Comparison of ENCODE assay signal across 9 cellular contexts in the genomic region with DNA sequence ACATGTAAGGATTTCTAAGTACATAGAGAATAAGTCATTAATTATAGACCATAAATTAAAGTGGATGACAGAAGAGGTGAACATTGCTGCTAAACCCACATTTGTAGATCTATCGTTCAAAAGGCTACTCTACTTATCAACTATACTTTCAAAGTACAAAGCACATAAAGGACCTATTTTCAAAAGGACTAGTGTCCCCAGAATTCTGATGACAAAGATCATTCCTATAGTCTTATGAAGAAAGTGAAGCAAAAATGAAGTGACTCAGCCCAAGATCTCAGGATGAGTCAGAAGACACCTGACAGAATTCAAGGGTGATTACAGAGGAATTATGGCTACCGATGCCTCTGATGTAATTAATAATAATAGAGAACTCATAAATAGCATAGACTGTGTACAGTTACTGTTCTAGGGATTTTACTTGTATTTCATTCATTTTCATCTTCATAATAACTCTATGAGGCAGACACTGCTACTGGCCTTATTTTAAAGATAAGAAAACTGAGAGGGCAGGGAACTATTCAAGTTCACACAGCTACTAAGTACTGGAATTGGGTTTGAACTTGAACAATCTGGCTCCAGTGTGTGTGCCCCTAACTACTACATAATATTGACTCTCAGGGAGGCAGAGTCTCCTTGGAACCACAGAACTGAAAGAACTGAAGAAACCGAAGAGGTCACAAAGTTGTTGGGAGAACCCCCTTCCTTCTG. TPM values are rescaled to one million over a fixed set of nuclear protein-coding genes. Genes with fewer than 3 reads are reported as not detected.
DNase-seq lines count a peak whose midpoint lies in the region; ATAC-seq and TF ChIP-seq lines count a peak whose summit lies in the region.
"Had no signal": no experiment of that assay in that cellular context is flagged by ENCODE, and none has a peak within 500 bp of the region (broad histone marks: within the 10 kb centered on the region; RNA-seq: fewer than 3 reads in every experiment).

No MANE protein-coding gene starts in this region.

- H3K36me3 ChIP-seq in CD4-positive, alpha-beta memory T cell (ENCODE audit: insufficient read depth, low read length), result no peaks in the 10 kb centered on the region

- ATAC-seq in GM18511 (IDR thresholded peaks at IDR 0.05; ENCODE audit: unreplicated experiment), result peak; percentile 83
- ATAC-seq in GM21786 (IDR thresholded peaks at IDR 0.05; ENCODE audit: unreplicated experiment), result peak; percentile 79
- ATAC-seq in foreskin keratinocyte, result peak; percentile 94

- peak overlapping the region; percentile 24 for H3K27ac ChIP-seq in foreskin keratinocyte
- no peak overlapping the region for H3K27ac ChIP-seq in CD4-positive, alpha-beta memory T cell (ENCODE audit: low read depth, low read length)

- TF ChIP-seq CTCF in foreskin keratinocyte (conservative IDR thresholded peaks at IDR 0.05) (no peak), type B pancreatic cell (conservative IDR thresholded peaks at IDR 0.05) (no peak)

- H3K9me3 ChIP-seq in CD4-positive, alpha-beta memory T cell (ENCODE audit: control insufficient read depth in 1 of 2, low read length in 2 of 2), result no peaks in the 10 kb centered on the region

- DNase-seq in HS-5 (ENCODE audit: low read depth) (peak; percentile 48), foreskin keratinocyte (peak; percentile 63 to 86), type B pancreatic cell (ENCODE audit: extremely low spot score, unreplicated experiment) (no peak), GDM1 (lab: John Stamatoyannopoulos, UW) (no peak)
- no peak for DNase-seq in CD4-positive, alpha-beta memory T cell
- no peak for DNase-seq in activated CD4-positive, CD25-positive, alpha-beta regulatory T cell treated with anti-CD3 and anti-CD28 coated beads, Interleukin-2, amount 50 U/mL, for 72 hours
- DNase-seq: activated T-cell treated with anti-CD3 and anti-CD28 coated beads, Interleukin-2, amount 50 U/mL, for 24 hours had no signal

- H3K4me3 ChIP-seq in CD4-positive, alpha-beta memory T cell (ENCODE audit: low read length in 2 of 2), result no peak overlapping the region

- peak overlapping the region in 1 of 7 donors; percentile 29 for H3K27ac Mint-ChIP-seq in CD4-positive, alpha-beta memory T cell
- no peak overlapping the region for H3K27ac Mint-ChIP-seq in type B pancreatic cell
- H3K27ac Mint-ChIP-seq: activated T-cell treated with anti-CD3 and anti-CD28 coated beads, Interleukin-2, amount 50 U/mL, for 24 hours had no signal

- H3K9me3 Mint-ChIP-seq in CD4-positive, alpha-beta memory T cell, result no peaks in the 10 kb centered on the region
- H3K9me3 Mint-ChIP-seq in type B pancreatic cell, result peaks cover 5% of the 10 kb centered on the region
- H3K9me3 Mint-ChIP-seq: activated T-cell treated with anti-CD3 and anti-CD28 coated beads, Interleukin-2, amount 50 U/mL, for 24 hours had no signal

- CTCF ChIA-PET in CD4-positive, alpha-beta memory T cell (lab: Charles Lee; ENCODE audit: partially characterized antibody), result interaction anchor here (1.5 kb wide), 1 partner anchor 52 kb away, joined by 6 read pairs; no protein-coding TSS in a partner anchor

- H3K36me3 Mint-ChIP-seq in CD4-positive, alpha-beta memory T cell, result peaks cover 0 to 9% of the 10 kb centered on the region in 2 donors
- peaks cover 18% of the 10 kb centered on the region for H3K36me3 Mint-ChIP-seq in type B pancreatic cell

- peaks cover 19% of the 10 kb centered on the region for H3K4me1 ChIP-seq in foreskin keratinocyte
- H3K4me1 ChIP-seq in CD4-positive, alpha-beta memory T cell (ENCODE audit: insufficient read depth, low read length), result peaks cover 27% of the 10 kb centered on the region

- peaks cover 44 to 67% (median 58%) of the 10 kb centered on the region in 4 donors for H3K4me1 Mint-ChIP-seq in CD4-positive, alpha-beta memory T cell
- H3K4me1 Mint-ChIP-seq in type B pancreatic cell (ENCODE audit: unreplicated experiment), result peaks cover 34% of the 10 kb centered on the region

- no peaks in the 10 kb centered on the region for H3K27me3 Mint-ChIP-seq in CD4-positive, alpha-beta memory T cell
- H3K27me3 Mint-ChIP-seq in type B pancreatic cell, result no peaks in the 10 kb centered on the region

- POLR2A ChIA-PET in CD4-positive, alpha-beta memory T cell (lab: Charles Lee; ENCODE audit: partially characterized antibody), result no interaction called here

- H3K4me3 Mint-ChIP-seq in CD4-positive, alpha-beta memory T cell, result peak overlapping the region in 4 of 8 donors; percentile 10 to 52 (median 24)
- H3K4me3 Mint-ChIP-seq in type B pancreatic cell, result no peak overlapping the region
- H3K4me3 Mint-ChIP-seq: activated T-cell treated with anti-CD3 and anti-CD28 coated beads, Interleukin-2, amount 50 U/mL, for 24 hours had no signal

- H3K27me3 ChIP-seq in foreskin keratinocyte, result no peaks in the 10 kb centered on the region
- no peaks in the 10 kb centered on the region for H3K27me3 ChIP-seq in CD4-positive, alpha-beta memory T cell (ENCODE audit: insufficient read depth, low read length)

- intact Hi-C loops in CD4-positive, alpha-beta memory T cell (cut with micrococcal nuclease), result no loop called here

RNA-seq across cellular contexts. Expression of a gene that starts 17.1 kb away (rescaled TPM):
- total RNA-seq in foreskin keratinocyte (14.7 and 14.9 TPM in 2 replicates), type B pancreatic cell (ENCODE audit: low replicate concordance) (28.6 and 53.5 TPM in 2 replicates)
- polyA plus RNA-seq in foreskin keratinocyte, result 3.9 and 4.4 TPM in 2 replicates
- 10 to 100 TPM; 25.7 to 26.9 TPM for total RNA-seq in CD4-positive, alpha-beta memory T cell
- polyA plus RNA-seq in CD4-positive, alpha-beta memory T cell, result 10 to 100 TPM in 1 of 2 donors, 1 to 10 TPM in 1; 6.4 to 12.0 TPM

Comparison
In these comparisons a context has a peak if more than half of its experiments do, and no peak if none do; other contexts are left out.
1. DNase-seq: peak in HS-5 (single experiment) and foreskin keratinocyte (2 of 2); none in CD4-positive, alpha-beta memory T cell (0 of 5), activated CD4-positive, CD25-positive, alpha-beta regulatory T cell treated with anti-CD3 and anti-CD28 coated beads, Interleukin-2, amount 50 U/mL, for 72 hours (single experiment), type B pancreatic cell (single experiment) and GDM1 (single experiment).
2. Peak in every context shown above with its lines, with median percentiles within 50 percentile points of each other: ATAC-seq.